8 cellular contexts compared by ENCODE assay signal in genomic region chr20:462199-462991, GRCh38. TPM values are rescaled to one million over a fixed set of nuclear protein-coding genes. Genes with fewer than 3 reads are reported as not detected.
DNase-seq lines count a peak whose midpoint lies in the region; ATAC-seq and TF ChIP-seq lines count a peak whose summit lies in the region.

A gene with protein sequence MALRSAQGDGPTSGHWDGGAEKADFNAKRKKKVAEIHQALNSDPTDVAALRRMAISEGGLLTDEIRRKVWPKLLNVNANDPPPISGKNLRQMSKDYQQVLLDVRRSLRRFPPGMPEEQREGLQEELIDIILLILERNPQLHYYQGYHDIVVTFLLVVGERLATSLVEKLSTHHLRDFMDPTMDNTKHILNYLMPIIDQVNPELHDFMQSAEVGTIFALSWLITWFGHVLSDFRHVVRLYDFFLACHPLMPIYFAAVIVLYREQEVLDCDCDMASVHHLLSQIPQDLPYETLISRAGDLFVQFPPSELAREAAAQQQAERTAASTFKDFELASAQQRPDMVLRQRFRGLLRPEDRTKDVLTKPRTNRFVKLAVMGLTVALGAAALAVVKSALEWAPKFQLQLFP (minus strand): TSS chr20:462533. CDS start chr20:462405, 128 bp downstream.

- H3K79me2 ChIP-seq in hepatocyte = peaks cover 44% of the 10 kb centered on the region

- peaks cover 6% of the 10 kb centered on the region for H3K27me3 Mint-ChIP-seq in T-helper 2 cell treated with Interferon-gamma antibody and Interleukin-4, amounts not matched to agents 5 μg/mL and 100 μg/mL, for 36 hours (ENCODE audit: low read depth)

- WGBS in hepatocyte (ENCODE audit: low lambda C conversion rate, missing lambda C conversion rate) = 2% methylated on average over 41 of the region's 80 CpGs

- DNase-seq in NCI-H2029 (lab: John Stamatoyannopoulos, UW) (peak; percentile 86), ascending aorta (ENCODE audit: low spot score in 2 of 2) (peak; percentile 24 to 86), hepatocyte (ENCODE audit: low spot score) (peak; percentile 95), retina (peak; percentile 83), cortex of kidney (lab: John Stamatoyannopoulos, UW) (no peak)
- DNase-seq in T-helper 2 cell treated with Interferon-gamma antibody and Interleukin-4, amounts not matched to agents 5 μg/mL and 100 μg/mL, for 36 hours (ENCODE audit: low spot score) = peak; percentile 86

- ATAC-seq in GM18511 (IDR thresholded peaks at IDR 0.05; ENCODE audit: unreplicated experiment) (peak; percentile 94), HG03025 (IDR thresholded peaks at IDR 0.05; ENCODE audit: low FRiP score, unreplicated experiment) (peak; percentile 89)

- H3K36me3 Mint-ChIP-seq in T-helper 2 cell treated with Interferon-gamma antibody and Interleukin-4, amounts not matched to agents 5 μg/mL and 100 μg/mL, for 36 hours (ENCODE audit: low read depth) = peaks cover 10% of the 10 kb centered on the region

- H3K4me3 Mint-ChIP-seq in T-helper 2 cell treated with Interferon-gamma antibody and Interleukin-4, amounts not matched to agents 5 μg/mL and 100 μg/mL, for 36 hours = peak within 1 kb of the TSS; percentile 91

- intact Hi-C loops in ascending aorta (cut with DNase I) = loop anchor here (1.0 to 10.0 kb wide), 6 partner anchors 16 to 198 kb away; partner anchors contain the start of genes CSNK2A1, NRSN2, RBCK1 and SRXN1

- H3K27me3 ChIP-seq in ascending aorta (no peaks in the 10 kb centered on the region), hepatocyte (no peaks in the 10 kb centered on the region)

- peaks cover 43% of the 10 kb centered on the region for H4K20me1 ChIP-seq in hepatocyte (ENCODE audit: insufficient read depth, poor library complexity, severe bottlenecking)

- peak within 1 kb of the TSS; percentile 75 for H2AFZ ChIP-seq in hepatocyte

- peaks cover 3% of the 10 kb centered on the region for H3K9me3 Mint-ChIP-seq in T-helper 2 cell treated with Interferon-gamma antibody and Interleukin-4, amounts not matched to agents 5 μg/mL and 100 μg/mL, for 36 hours

- H3K4me1 ChIP-seq in ascending aorta (peaks cover 0 to 16% of the 10 kb centered on the region in 2 donors), hepatocyte (ENCODE audit: insufficient read depth) (peaks cover 16% of the 10 kb centered on the region)

- peak within 1 kb of the TSS; percentile 93 for H3K4me2 ChIP-seq in hepatocyte

- peak within 1 kb of the TSS; percentile 94 for H3K27ac Mint-ChIP-seq in T-helper 2 cell treated with Interferon-gamma antibody and Interleukin-4, amounts not matched to agents 5 μg/mL and 100 μg/mL, for 36 hours

- TF ChIP-seq CTCF in ascending aorta (IDR thresholded peaks at IDR 0.05) = peak in 2 of 3 experiments; percentile 27 to 30
- TF ChIP-seq CTCF in hepatocyte (IDR thresholded peaks at IDR 0.05; ENCODE audit: poor library complexity) = peak; percentile 12

- H3K36me3 ChIP-seq in ascending aorta (no peaks in the 10 kb centered on the region), hepatocyte (replicated peaks; ENCODE audit: insufficient read depth, low read depth) (no peaks in the 10 kb centered on the region)

- H3K27ac ChIP-seq in ascending aorta (peak within 1 kb of the TSS; percentile 87 to 96), hepatocyte (peak within 1 kb of the TSS; percentile 95)

- H3K9me3 ChIP-seq in ascending aorta (no peaks in the 10 kb centered on the region), hepatocyte (ENCODE audit: low read depth) (no peaks in the 10 kb centered on the region)

- no peaks in the 10 kb centered on the region for H3K9me2 ChIP-seq in hepatocyte (replicated peaks; ENCODE audit: insufficient read depth)

- H3K4me3 ChIP-seq in ascending aorta = peak within 1 kb of the TSS; percentile 84 to 96
- peak within 1 kb of the TSS; percentile 92 for H3K4me3 ChIP-seq in hepatocyte

- H3K4me1 Mint-ChIP-seq in T-helper 2 cell treated with Interferon-gamma antibody and Interleukin-4, amounts not matched to agents 5 μg/mL and 100 μg/mL, for 36 hours (ENCODE audit: low read depth) = peaks cover 35% of the 10 kb centered on the region

RNA-seq across cellular contexts. Expression of the gene that starts here (rescaled TPM):
- total RNA-seq in ascending aorta (32.5 TPM), hepatocyte (29.3 and 32.8 TPM in 2 replicates)
- 33.9 and 35.8 TPM in 2 replicates for polyA plus RNA-seq in hepatocyte
